ENCODE assay signal across 8 cellular contexts in the genomic region with DNA sequence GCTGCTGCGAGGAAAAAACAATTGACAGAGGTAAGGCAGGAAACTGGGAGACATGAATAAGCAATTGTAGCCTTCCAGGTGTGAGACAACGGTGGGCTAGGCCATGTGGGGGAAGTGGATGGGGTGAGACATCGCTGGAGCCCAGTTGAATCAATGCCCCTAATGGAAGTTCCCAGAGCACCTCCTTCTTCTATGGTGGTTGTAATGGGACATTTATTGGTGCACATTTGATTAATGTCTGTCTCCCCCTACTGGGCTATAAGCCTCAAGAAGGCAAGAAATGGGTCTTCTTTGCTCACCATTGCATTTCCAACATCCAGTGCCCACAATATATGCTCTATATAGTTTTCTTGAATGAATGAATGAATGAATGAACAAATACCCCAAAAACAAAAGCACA.
A peak's percentile ranks its signal among the peaks of the same experiment; 100 is the strongest.
DNase-seq lines count a peak whose midpoint lies in the region; ATAC-seq lines count a peak whose summit lies in the region.

No MANE protein-coding gene starts in this region.

- peak overlapping the region; percentile 18 for H3K27ac Mint-ChIP-seq in stimulated activated memory B cell treated with anti-CD40 and anti-IgM and Interleukin-4, amounts not matched to agents 10 μg/mL and 1 μg/mL and 100 μg/mL, for 72 hours

- no peaks in the 10 kb centered on the region for H3K36me3 Mint-ChIP-seq in stimulated activated memory B cell treated with anti-CD40 and anti-IgM and Interleukin-4, amounts not matched to agents 10 μg/mL and 1 μg/mL and 100 μg/mL, for 72 hours

- H3K9me3 Mint-ChIP-seq in stimulated activated memory B cell treated with anti-CD40 and anti-IgM and Interleukin-4, amounts not matched to agents 10 μg/mL and 1 μg/mL and 100 μg/mL, for 72 hours: no peaks in the 10 kb centered on the region

- H3K27me3 Mint-ChIP-seq in stimulated activated memory B cell treated with anti-CD40 and anti-IgM and Interleukin-4, amounts not matched to agents 10 μg/mL and 1 μg/mL and 100 μg/mL, for 72 hours: peaks cover 63% of the 10 kb centered on the region

- ATAC-seq in stimulated activated memory B cell treated with anti-CD40 and anti-IgM and Interleukin-4, amounts not matched to agents 10 μg/mL and 1 μg/mL and 100 μg/mL, for 72 hours: no peak
- ATAC-seq in GM19324 (IDR thresholded peaks at IDR 0.05; ENCODE audit: low FRiP score, unreplicated experiment): no peak

- DNase-seq in SIG-M5 treated with dmso at 0.1 percent for 504 hours (lab: John Stamatoyannopoulos, UW; ENCODE audit: unreplicated experiment) (peak; percentile 68), SIG-M5 (lab: John Stamatoyannopoulos, UW) (no peak), NCI-H345 (lab: John Stamatoyannopoulos, UW) (peak; percentile 26), cerebellar cortex (ENCODE audit: low spot score) (peak; percentile 32), dedifferentiated amniotic fluid mesenchymal stem cell (ENCODE audit: extremely low spot score) (no peak), NCI-H2029 (lab: John Stamatoyannopoulos, UW) (no peak)

- H3K4me1 Mint-ChIP-seq in stimulated activated memory B cell treated with anti-CD40 and anti-IgM and Interleukin-4, amounts not matched to agents 10 μg/mL and 1 μg/mL and 100 μg/mL, for 72 hours: peaks cover 48% of the 10 kb centered on the region

- H3K4me3 Mint-ChIP-seq in stimulated activated memory B cell treated with anti-CD40 and anti-IgM and Interleukin-4, amounts not matched to agents 10 μg/mL and 1 μg/mL and 100 μg/mL, for 72 hours: no peak overlapping the region

Comparison
In these comparisons a context has a peak if more than half of its experiments do, and no peak if none do; other contexts are left out.
1. DNase-seq: peak in SIG-M5 treated with dmso at 0.1 percent for 504 hours (single experiment), NCI-H345 (single experiment) and cerebellar cortex (single experiment); none in SIG-M5 (single experiment), dedifferentiated amniotic fluid mesenchymal stem cell (single experiment) and NCI-H2029 (single experiment).